ENCODE assay signal across 5 cellular contexts in the genomic region with DNA sequence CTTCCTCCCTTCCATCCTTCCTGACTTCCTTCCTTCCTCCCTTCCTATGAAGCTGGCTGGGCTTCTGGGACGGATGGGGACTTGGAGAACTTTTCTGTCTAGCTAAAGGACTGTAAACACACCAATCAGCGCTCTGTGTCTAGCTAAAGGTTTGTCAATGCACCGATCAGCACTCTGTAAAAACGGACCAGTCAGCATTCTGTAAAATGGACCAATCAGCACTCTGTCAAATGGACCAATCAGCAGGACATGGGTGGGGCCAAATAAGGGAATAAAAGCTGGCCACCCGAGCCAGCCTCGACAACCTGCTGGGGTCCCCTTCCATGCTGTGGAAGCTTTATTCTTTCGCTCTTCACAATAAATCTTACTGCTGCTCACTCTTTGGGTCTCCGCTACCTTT.
DNase-seq lines count a peak whose midpoint lies in the region; ATAC-seq, FAIRE-seq and TF ChIP-seq lines count a peak whose summit lies in the region.
"Not testable (repeated sequence)": the region's sequence is repeated elsewhere in the genome, so short reads cannot be mapped to it uniquely, and the experiment has no call there.

No MANE protein-coding gene starts in this region.

- H2AK5ac ChIP-seq in IMR-90 (ENCODE audit: low read depth, low read length), result not testable (repeated sequence)

- H3K4ac ChIP-seq in IMR-90 (ENCODE audit: low read depth, low read length), result not testable (repeated sequence)

- intact Hi-C loops in IMR-90 (cut with micrococcal nuclease); Panc1 (cut with micrococcal nuclease; ENCODE audit: unreplicated experiment); kidney (cut with DNase I); testis (cut with DNase I; ENCODE audit: low total_unique reads): not testable (repeated sequence)

- H3K9me3 ChIP-seq in IMR-90 (ENCODE audit: control insufficient read depth, insufficient read depth, low read length), result peaks cover 11% of the 10 kb centered on the region
- not testable (repeated sequence) for H3K9me3 ChIP-seq in Panc1 (ENCODE audit: control insufficient read depth, insufficient read depth, low read depth, low read length); kidney (ENCODE audit: control insufficient read depth in 1 of 2, low read length in 2 of 2); testis

- H3K18ac ChIP-seq in IMR-90 (ENCODE audit: low read depth, low read length), result not testable (repeated sequence)

- TF ChIP-seq POLR2A in IMR-90 (IDR thresholded peaks at IDR 0.05; ENCODE audit: low read depth, low read length); testis (IDR thresholded peaks at IDR 0.05): not testable (repeated sequence)

- H3K9me1 ChIP-seq in IMR-90 (ENCODE audit: insufficient read depth, low read length), result not testable (repeated sequence)

- H3K27ac ChIP-seq in IMR-90 (ENCODE audit: insufficient read depth, low read length); kidney (ENCODE audit: low read depth in 2 of 2, low read length in 2 of 2); testis: not testable (repeated sequence)
- peak overlapping the region; percentile 37; the same call in 1 of the 2 replicates for H3K27ac ChIP-seq in Panc1 (ENCODE audit: low read length)

- H3K79me1 ChIP-seq in IMR-90 (ENCODE audit: low read depth in 1 of 2, low read length in 2 of 2), result not testable (repeated sequence)

- not testable (repeated sequence) for H3K23ac ChIP-seq in IMR-90 (ENCODE audit: low read depth, low read length)

- not testable (repeated sequence) for H4K91ac ChIP-seq in IMR-90 (ENCODE audit: insufficient read depth, low read depth, low read length)

- H3K27me3 ChIP-seq in IMR-90 (ENCODE audit: control insufficient read depth, insufficient read depth, low read length); Panc1 (ENCODE audit: control insufficient read depth, insufficient read depth, low read length); testis: not testable (repeated sequence)

- H4K8ac ChIP-seq in IMR-90 (ENCODE audit: low read depth in 2 of 2, low read length in 2 of 2), result not testable (repeated sequence)

- not testable (repeated sequence) for H2AFZ ChIP-seq in IMR-90 (replicated peaks; ENCODE audit: low read length, poor library complexity)

- H3K36me3 ChIP-seq in IMR-90 (ENCODE audit: control insufficient read depth, insufficient read depth, low read length); Panc1 (ENCODE audit: control insufficient read depth, insufficient read depth, low read length); kidney (ENCODE audit: control insufficient read depth in 1 of 2, insufficient read depth in 2 of 2, low read length in 2 of 2); testis (ENCODE audit: low read depth, missing control alignments): not testable (repeated sequence)

- not testable (repeated sequence) for H4K5ac ChIP-seq in IMR-90 (ENCODE audit: low read depth, low read length)

- not testable (repeated sequence) for H4K20me1 ChIP-seq in IMR-90 (ENCODE audit: insufficient read depth, low read length)

- not testable (repeated sequence) for TF ChIP-seq CTCF in IMR-90 (conservative IDR thresholded peaks at IDR 0.05; ENCODE audit: low read depth, low read length); Panc1 (IDR thresholded peaks at IDR 0.05); kidney (IDR thresholded peaks at IDR 0.05; ENCODE audit: borderline replicate concordance, extremely low read depth, insufficient read depth); testis (IDR thresholded peaks at IDR 0.05)

- 67% methylated on average over 2 of the region's 8 CpGs; no CpG with 5 or more reads in 1 of the 2 experiments for WGBS in IMR-90 (ENCODE audit: extremely low coverage in 2 of 2, insufficient read length in 1 of 2), 2 experiments
- WGBS in testis, 2 donors, result 55 to 69% methylated on average over 8 of the region's 8 CpGs

- POLR2A ChIA-PET in IMR-90 (lab: Charles Lee; ENCODE audit: unreplicated experiment); Panc1 (lab: Charles Lee): not testable (repeated sequence)

- not testable (repeated sequence) for FAIRE-seq in kidney (lab: Jason Lieb, UNC)

- CTCF ChIA-PET in IMR-90 (lab: Yijun Ruan, JAX); Panc1 (lab: Charles Lee): not testable (repeated sequence)

- dilution Hi-C loops in IMR-90 (cut with HindIII; ENCODE audit: low sequenced_read_pairs, unreplicated experiment), result not testable (repeated sequence)

- not testable (repeated sequence) for H2BK5ac ChIP-seq in IMR-90 (ENCODE audit: low read depth, low read length, poor library complexity, severe bottlenecking)

- peak; percentile 1 for DNase-seq in GDM1 (lab: John Stamatoyannopoulos, UW)
- DNase-seq in IMR-90; Panc1 (ENCODE audit: low read depth, low spot score): not testable (repeated sequence)
- DNase-seq in kidney, result peak; percentile 14
- DNase-seq in testis, result peak; percentile 51

- in situ Hi-C loops in IMR-90 (cut with MboI; ENCODE audit: low sequenced_read_pairs); Panc1 (cut with HindIII; ENCODE audit: low pct_unique_long_range_greater_than_20kb, low sequenced_read_pairs): not testable (repeated sequence)

- not testable (repeated sequence) for H3K14ac ChIP-seq in IMR-90 (replicated peaks; ENCODE audit: low read depth, low read length)

- not testable (repeated sequence) for H3K9ac ChIP-seq in IMR-90 (ENCODE audit: low read depth, low read length); kidney (ENCODE audit: low read length in 2 of 2)

- H2BK20ac ChIP-seq in IMR-90 (ENCODE audit: low read depth, low read length), result not testable (repeated sequence)

- not testable (repeated sequence) for ATAC-seq in IMR-90 (ENCODE audit: low read depth); Panc1

- TF ChIP-seq RAD21 in IMR-90 (IDR thresholded peaks at IDR 0.05; ENCODE audit: low read length), result not testable (repeated sequence)

- H3K4me1 ChIP-seq in IMR-90 (ENCODE audit: control insufficient read depth, insufficient read depth, low read length); kidney (ENCODE audit: control insufficient read depth in 1 of 2, insufficient read depth in 1 of 2, low read depth in 1 of 2, low read length in 2 of 2); testis: not testable (repeated sequence)
- H3K4me1 ChIP-seq in Panc1 (ENCODE audit: control insufficient read depth, insufficient read depth, low read length), result peaks cover 10% of the 10 kb centered on the region

- not testable (repeated sequence) for H2AK9ac ChIP-seq in IMR-90 (replicated peaks; ENCODE audit: low read depth, low read length, poor library complexity)

- not testable (repeated sequence) for BruUV-seq in IMR-90 (replicated peaks; lab: Mats Ljungman, UMichigan); Panc1 (replicated peaks; lab: Mats Ljungman, UMichigan)

- not testable (repeated sequence) for H3K4me3 ChIP-seq in IMR-90 (ENCODE audit: insufficient read depth, low read depth, low read length); Panc1 (ENCODE audit: low read depth in 2 of 2, low read length in 2 of 2); kidney (ENCODE audit: low read length in 2 of 2)
- H3K4me3 ChIP-seq in testis, result peak overlapping the region; percentile 1 to 35

- H3K56ac ChIP-seq in IMR-90 (ENCODE audit: extremely low read depth, insufficient read depth, low read length), result not testable (repeated sequence)

- not testable (repeated sequence) for H2BK15ac ChIP-seq in IMR-90 (ENCODE audit: low read depth, low read length)

- not testable (repeated sequence) for H3K4me2 ChIP-seq in IMR-90 (ENCODE audit: low read depth, low read length)

- not testable (repeated sequence) for H2BK120ac ChIP-seq in IMR-90 (ENCODE audit: low read depth, low read length)

TF ChIP-seq in IMR-90, 13 proteins besides CTCF, POLR2A, EP300 and RAD21:
- peak; percentile 53; the same call in 1 of the 2 replicates for TF ChIP-seq MAFK (IDR thresholded peaks at IDR 0.05; ENCODE audit: low read depth, low read length)
